ENCODE assay signal across 15 cellular contexts in genomic region chr13:99352351-99353271, GRCh38. TPM values are rescaled to one million over a fixed set of nuclear protein-coding genes. Genes with fewer than 3 reads are reported as not detected.
DNase-seq lines count a peak whose midpoint lies in the region; ATAC-seq, FAIRE-seq and TF ChIP-seq lines count a peak whose summit lies in the region.
"Had no signal": no experiment of that assay in that cellular context is flagged by ENCODE, and none has a peak within 500 bp of the region (broad histone marks: within the 10 kb centered on the region; RNA-seq: fewer than 3 reads in every experiment).

No MANE protein-coding gene starts in this region.

- H3K9me3 Mint-ChIP-seq in activated naive CD8-positive, alpha-beta T cell treated with anti-CD3 and anti-CD28 coated beads for 36 hours = no peaks in the 10 kb centered on the region
- no peaks in the 10 kb centered on the region for H3K9me3 Mint-ChIP-seq in natural killer cell treated with Interleukin-12 subunit alpha and Interleukin-12 subunit beta and Interleukin-15 and Interleukin-18, amount 100 ng/mL, for 72 hours

- no peaks in the 10 kb centered on the region for H4K20me1 ChIP-seq in OCI-LY3 (ENCODE audit: insufficient read depth, low read length)
- no peaks in the 10 kb centered on the region for H4K20me1 ChIP-seq in Karpas-422 (ENCODE audit: insufficient read depth, low read depth, low read length)

- H3K4me2 ChIP-seq in OCI-LY3 (ENCODE audit: low read length) (peak overlapping the region; percentile 92), Karpas-422 (ENCODE audit: low read depth, low read length, poor library complexity, severe bottlenecking) (no peak overlapping the region)
- H3K4me2 ChIP-seq: BLaER1 had no signal

- H3K4me1 ChIP-seq in OCI-LY3 (ENCODE audit: low read length) (peaks cover 95% of the 10 kb centered on the region), Karpas-422 (ENCODE audit: low read length) (peaks cover 30% of the 10 kb centered on the region)

- H2AFZ ChIP-seq in OCI-LY3 (ENCODE audit: low read depth, low read length) (no peak overlapping the region), Karpas-422 (ENCODE audit: low read length) (no peak overlapping the region)

- TF ChIP-seq CTCF in OCI-LY3 (IDR thresholded peaks at IDR 0.05; ENCODE audit: low read depth, low read length) = no peak
- no peak for TF ChIP-seq CTCF in WERI-Rb-1 (IDR thresholded peaks at IDR 0.05; ENCODE audit: low read depth, low read length)

- H3K9ac ChIP-seq in OCI-LY3 (ENCODE audit: low read length) (peak overlapping the region; percentile 66), Karpas-422 (ENCODE audit: low read length) (no peak overlapping the region)
- H3K9ac ChIP-seq: BLaER1 had no signal

- ATAC-seq in natural killer cell treated with Interleukin-12 subunit alpha and Interleukin-12 subunit beta and Interleukin-15 and Interleukin-18, amount 100 ng/mL, for 72 hours = peak in 1 of 2 donors; percentile 15

- H3K4me3 ChIP-seq in OCI-LY3 (ENCODE audit: low read length) (peak overlapping the region; percentile 63), WERI-Rb-1 (ENCODE audit: low read depth, low read length) (no peak overlapping the region), Karpas-422 (ENCODE audit: low read length) (no peak overlapping the region)
- H3K4me3 ChIP-seq: BLaER1, stomach had no signal

- peaks cover 55% of the 10 kb centered on the region for H3K36me3 Mint-ChIP-seq in activated naive CD8-positive, alpha-beta T cell treated with anti-CD3 and anti-CD28 coated beads for 36 hours
- peaks cover 27% of the 10 kb centered on the region for H3K36me3 Mint-ChIP-seq in natural killer cell treated with Interleukin-12 subunit alpha and Interleukin-12 subunit beta and Interleukin-15 and Interleukin-18, amount 100 ng/mL, for 72 hours

- peaks cover 83% of the 10 kb centered on the region for H3K4me1 Mint-ChIP-seq in activated naive CD8-positive, alpha-beta T cell treated with anti-CD3 and anti-CD28 coated beads for 36 hours
- peaks cover 71 to 87% of the 10 kb centered on the region in 2 donors for H3K4me1 Mint-ChIP-seq in natural killer cell treated with Interleukin-12 subunit alpha and Interleukin-12 subunit beta and Interleukin-15 and Interleukin-18, amount 100 ng/mL, for 72 hours (ENCODE audit: low read depth in 2 of 2)

- no peaks in the 10 kb centered on the region for H3K27me3 Mint-ChIP-seq in activated naive CD8-positive, alpha-beta T cell treated with anti-CD3 and anti-CD28 coated beads for 36 hours
- peaks cover 0 to 5% of the 10 kb centered on the region in 2 donors for H3K27me3 Mint-ChIP-seq in natural killer cell treated with Interleukin-12 subunit alpha and Interleukin-12 subunit beta and Interleukin-15 and Interleukin-18, amount 100 ng/mL, for 72 hours

- TF ChIP-seq POLR2A in GM12891 (IDR thresholded peaks at IDR 0.05; ENCODE audit: low read depth, low read length) = no peak

- no peaks in the 10 kb centered on the region for H3K9me2 ChIP-seq in Karpas-422 (replicated peaks; ENCODE audit: insufficient read depth, low read length)

- H3K27ac ChIP-seq in OCI-LY3 (ENCODE audit: low read length) (peak overlapping the region; percentile 95), WERI-Rb-1 (no peak overlapping the region), Karpas-422 (ENCODE audit: low read length) (no peak overlapping the region)
- H3K27ac ChIP-seq: BLaER1 had no signal

- peak overlapping the region; percentile 81 for H3K27ac Mint-ChIP-seq in activated naive CD8-positive, alpha-beta T cell treated with anti-CD3 and anti-CD28 coated beads for 36 hours
- peak overlapping the region; percentile 16 to 64 for H3K27ac Mint-ChIP-seq in natural killer cell treated with Interleukin-12 subunit alpha and Interleukin-12 subunit beta and Interleukin-15 and Interleukin-18, amount 100 ng/mL, for 72 hours

- no peaks in the 10 kb centered on the region for H3K9me3 ChIP-seq in OCI-LY3 (ENCODE audit: insufficient read depth, low read length)
- H3K9me3 ChIP-seq in WERI-Rb-1 (ENCODE audit: severe bottlenecking) = no peaks in the 10 kb centered on the region
- no peaks in the 10 kb centered on the region for H3K9me3 ChIP-seq in Karpas-422 (ENCODE audit: low read length)
- H3K9me3 ChIP-seq: BLaER1, stomach had no signal

- in situ Hi-C loops in ACHN (cut with HindIII; ENCODE audit: low pct_ligation_motif_present, low pct_unique_long_range_greater_than_20kb, low sequenced_read_pairs) = no loop called here

- H3K4me3 Mint-ChIP-seq in activated naive CD8-positive, alpha-beta T cell treated with anti-CD3 and anti-CD28 coated beads for 36 hours = no peak overlapping the region
- H3K4me3 Mint-ChIP-seq in natural killer cell treated with Interleukin-12 subunit alpha and Interleukin-12 subunit beta and Interleukin-15 and Interleukin-18, amount 100 ng/mL, for 72 hours = peak overlapping the region; percentile 86

- H3K79me2 ChIP-seq in OCI-LY3 (ENCODE audit: low read length) (peaks cover 3% of the 10 kb centered on the region; the same call in 1 of the 2 replicates), Karpas-422 (ENCODE audit: low read length) (peaks cover 4% of the 10 kb centered on the region)

- FAIRE-seq in GM12891 (lab: Jason Lieb, UNC) = peak; percentile 20
- FAIRE-seq: HTR-8/SVneo had no signal

- no peaks in the 10 kb centered on the region for H3K36me3 ChIP-seq in OCI-LY3 (replicated peaks; ENCODE audit: low read depth, low read length)
- H3K36me3 ChIP-seq in WERI-Rb-1 = peaks cover 48% of the 10 kb centered on the region
- H3K36me3 ChIP-seq in Karpas-422 (ENCODE audit: insufficient read depth, low read length) = no peaks in the 10 kb centered on the region

- H3K27me3 ChIP-seq in OCI-LY3 (ENCODE audit: low read depth, low read length) = no peaks in the 10 kb centered on the region
- no peaks in the 10 kb centered on the region for H3K27me3 ChIP-seq in WERI-Rb-1 (ENCODE audit: insufficient read depth, low read depth, severe bottlenecking)
- no peaks in the 10 kb centered on the region for H3K27me3 ChIP-seq in Karpas-422 (ENCODE audit: low read length)
- H3K27me3 ChIP-seq: BLaER1, stomach had no signal

- DNase-seq in GM12891 (ENCODE audit: insufficient read length, low spot score) (no peak), WERI-Rb-1 (no peak), ACHN (no peak), Karpas-422 (no peak), DMS153 (lab: John Stamatoyannopoulos, UW) (no peak)
- peak; percentile 22 for DNase-seq in activated naive CD8-positive, alpha-beta T cell treated with anti-CD3 and anti-CD28 coated beads for 36 hours
- no peak for DNase-seq in natural killer cell treated with Interleukin-12 subunit alpha and Interleukin-12 subunit beta and Interleukin-15 and Interleukin-18, amount 100 ng/mL, for 72 hours (ENCODE audit: low spot score)
- DNase-seq: glutamatergic neuron, NCI-H2171 treated with DMSO at 0.1 percent for 48 hours, retina, stomach had no signal

TF ChIP-seq in GM12891, 5 proteins besides CTCF, POLR2A, EP300 and RAD21:
- TF ChIP-seq TAF1 (IDR thresholded peaks at IDR 0.05; ENCODE audit: low read depth, low read length) (no peak), SPI1 (IDR thresholded peaks at IDR 0.05; ENCODE audit: low read depth, low read length) (no peak), POLR2AphosphoS5 (IDR thresholded peaks at IDR 0.05; ENCODE audit: low read depth, low read length) (no peak), PAX5 (IDR thresholded peaks at IDR 0.05; ENCODE audit: insufficient read depth, low read length, severe bottlenecking) (no peak), POU2F2 (IDR thresholded peaks at IDR 0.05; ENCODE audit: low read depth, low read length) (no peak)

RNA-seq across cellular contexts. Expression of gene GPR183, which starts 45.4 kb away (rescaled TPM):
- 61.8 TPM for polyA plus RNA-seq in GM12891 (2012; ENCODE audit: low read depth, missing spikeins)
- total RNA-seq in activated naive CD8-positive, alpha-beta T cell treated with anti-CD3 and anti-CD28 coated beads for 36 hours = 1 to 10 TPM; 4.3 to 4.5 TPM
- total RNA-seq in natural killer cell treated with Interleukin-12 subunit alpha and Interleukin-12 subunit beta and Interleukin-15 and Interleukin-18, amount 100 ng/mL, for 72 hours = 10 to 100 TPM in 1 of 2 donors, 1 to 10 TPM in 1; 5.4 to 10.2 TPM
- 0.11 TPM in 1 of 2 replicates, not detected in the other for total RNA-seq in Karpas-422 (2014; rRNA removed; shearing (Covaris generic); ENCODE audit: low replicate concordance)
- total RNA-seq: SK-MEL-5 had no signal
